In the genomic region with DNA sequence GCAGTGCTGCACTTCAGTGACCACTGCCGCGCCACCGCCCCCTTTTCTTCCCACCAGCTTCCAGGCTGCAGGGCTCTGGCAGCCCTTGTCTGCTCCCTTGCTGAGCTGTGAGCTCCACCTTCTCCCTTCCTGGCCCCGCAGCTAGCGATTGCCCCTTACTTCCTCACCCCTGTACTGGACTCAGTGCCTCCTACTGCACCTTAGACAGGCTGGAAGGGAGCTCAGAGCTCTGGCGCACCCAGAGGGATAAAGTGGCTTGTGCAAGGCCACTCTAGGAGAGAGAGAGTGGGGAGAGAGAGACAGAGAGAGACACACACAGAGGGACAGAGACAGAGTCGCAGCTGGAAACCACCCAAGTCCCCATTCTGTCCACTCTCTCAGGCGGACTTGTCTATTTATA, we compare ENCODE assay signal across 13 cellular contexts. TPM values are rescaled to one million over a fixed set of nuclear protein-coding genes. Genes with fewer than 3 reads are reported as not detected.
DNase-seq lines count a peak whose midpoint lies in the region; ATAC-seq, FAIRE-seq and TF ChIP-seq lines count a peak whose summit lies in the region.
"Had no signal": no experiment of that assay in that cellular context is flagged by ENCODE, and none has a peak within 500 bp of the region (broad histone marks: within the 10 kb centered on the region; RNA-seq: fewer than 3 reads in every experiment).

No MANE protein-coding gene starts in this region.

- peaks cover 0 to 67% of the 10 kb centered on the region in 2 experiments; a peak in 3 of 4 replicates for H3K4me1 ChIP-seq in SK-N-SH (ENCODE audit: control insufficient read depth in 1 of 2, insufficient read depth in 2 of 2, low read depth in 1 of 2, low read length in 1 of 2)
- H3K4me1 ChIP-seq in heart right ventricle = peaks cover 10 to 77% (median 47%) of the 10 kb centered on the region in 9 donors
- H3K4me1 ChIP-seq in psoas muscle = peaks cover 20% of the 10 kb centered on the region

- peak; percentile 41 for TF ChIP-seq RAD21 in SK-N-SH (IDR thresholded peaks at IDR 0.05; ENCODE audit: low read length)

- H2AFZ ChIP-seq in SK-N-SH (ENCODE audit: low read depth) = no peak overlapping the region

- 51% methylated on average over 8 of the region's 8 CpGs for WGBS in SK-N-SH (ENCODE audit: low lambda C conversion rate)
- 22 to 42% methylated on average over 8 of the region's 8 CpGs for WGBS in heart right ventricle, 2 donors
- 41 to 53% (median 47%) methylated on average over 8 of the region's 8 CpGs for WGBS in psoas muscle, 3 donors

- H3K9me2 ChIP-seq in SK-N-SH = no peaks in the 10 kb centered on the region

- peak overlapping the region; percentile 25 to 100; a peak in 3 of 4 replicates for H3K27ac ChIP-seq in SK-N-SH (ENCODE audit: low read depth in 2 of 2, low read length in 1 of 2)
- peak overlapping the region in 9 of 10 donors; percentile 17 to 86 (median 64) for H3K27ac ChIP-seq in heart right ventricle
- H3K27ac ChIP-seq in psoas muscle = no peak overlapping the region
- H3K27ac ChIP-seq: SK-N-MC had no signal

- no peak overlapping the region for H3K4me2 ChIP-seq in SK-N-SH

- POLR2A ChIA-PET in SK-N-SH (lab: Yijun Ruan, JAX) = interaction anchor here (1.0 to 3.8 kb wide), 6 partner anchors 86 to 623 kb away, joined by 3 to 28 read pairs (median 4); no protein-coding TSS in a partner anchor

- no peaks in the 10 kb centered on the region for H4K20me1 ChIP-seq in SK-N-SH (ENCODE audit: insufficient read depth)

- intact Hi-C loops in heart right ventricle (cut with DNase I) = loop anchor here in 7 of 10 donors (2.0 to 10.0 kb wide), 8 partner anchors 87 to 323 kb away; a partner anchor contains a TSS
- intact Hi-C loops in psoas muscle (cut with DNase I) = loop anchor here (10.0 kb wide), 1 partner anchor 153 kb away; no protein-coding TSS in a partner anchor

- H3K4me1 Mint-ChIP-seq in activated T-cell treated with anti-CD3 and anti-CD28 coated beads, Interleukin-2, amount 50 U/mL, for 72 hours (ENCODE audit: low read depth) = no peaks in the 10 kb centered on the region

- ATAC-seq in heart right ventricle = peak; percentile 76 to 92 (median 86)
- ATAC-seq in psoas muscle = peak; percentile 70 to 86 (median 84)
- no peak for ATAC-seq in activated T-cell treated with anti-CD3 and anti-CD28 coated beads, Interleukin-2, amount 50 U/mL, for 72 hours (replicated peaks in 1 of 2)

- H3K9me3 ChIP-seq in SK-N-SH (no peaks in the 10 kb centered on the region), heart right ventricle (no peaks in the 10 kb centered on the region), psoas muscle (no peaks in the 10 kb centered on the region)

- DNase-seq in H7 = peak; percentile 62
- DNase-seq in SK-N-SH = peak; percentile 60
- peak; percentile 57 to 82 for DNase-seq in heart right ventricle
- peak; percentile 14 to 60 for DNase-seq in psoas muscle
- DNase-seq in activated naive CD4-positive, alpha-beta T cell treated with anti-CD3 and anti-CD28 coated beads, Interleukin-2, amount 50 U/mL, for 16 hours = no peak
- no peak for DNase-seq in activated T-cell treated with anti-CD3 and anti-CD28 coated beads, Interleukin-2, amount 50 U/mL, for 72 hours
- no peak for DNase-seq in activated CD4-positive, alpha-beta T cell treated with anti-CD3 and anti-CD28 coated beads, Interleukin-2, amount 50 U/mL, for 1 hour
- DNase-seq in HTR-8/SVneo (ENCODE audit: insufficient read length, low spot score) = no peak
- DNase-seq: foreskin melanocyte; stimulated activated CD4-positive, alpha-beta T cell treated with anti-CD3 and anti-CD28 coated beads, Interleukin-2, amount 100 ng/mL, for 48 hours had no signal

- H3K36me3 ChIP-seq in H7 (replicated peaks; ENCODE audit: control insufficient read depth, insufficient read depth, low read length) (peaks cover 27% of the 10 kb centered on the region), SK-N-SH (replicated peaks in 1 of 2; ENCODE audit: control insufficient read depth in 1 of 2, insufficient read depth in 2 of 2, low read length in 1 of 2) (peaks cover 0 to 17% of the 10 kb centered on the region in 2 experiments), heart right ventricle (peaks cover 0 to 21% (median 3%) of the 10 kb centered on the region in 9 donors), psoas muscle (ENCODE audit: insufficient read depth in 1 of 2, low read depth in 1 of 2) (peaks cover 0 to 3% of the 10 kb centered on the region in 2 donors)

- peaks cover 4 to 8% of the 10 kb centered on the region in 2 donors for H3K36me3 Mint-ChIP-seq in activated T-cell treated with anti-CD3 and anti-CD28 coated beads, Interleukin-2, amount 50 U/mL, for 72 hours (ENCODE audit: insufficient read depth in 2 of 2)

- H3F3A ChIP-seq in SK-N-SH (replicated peaks; ENCODE audit: insufficient read depth) = peaks cover 9% of the 10 kb centered on the region

- H3K27me3 ChIP-seq in H7 (ENCODE audit: control insufficient read depth, insufficient read depth, low read length) = no peaks in the 10 kb centered on the region
- no peaks in the 10 kb centered on the region for H3K27me3 ChIP-seq in SK-N-SH (ENCODE audit: insufficient read depth)
- H3K27me3 ChIP-seq in heart right ventricle = peaks cover 0 to 5% (median 0%) of the 10 kb centered on the region in 7 donors
- H3K27me3 ChIP-seq in psoas muscle (ENCODE audit: insufficient read depth in 3 of 3, low read length in 2 of 3) = no peaks in the 10 kb centered on the region

- H3K4me3 Mint-ChIP-seq in activated T-cell treated with anti-CD3 and anti-CD28 coated beads, Interleukin-2, amount 50 U/mL, for 72 hours = no peak overlapping the region

- no peak overlapping the region for H3K4me3 ChIP-seq in H7 (ENCODE audit: insufficient read depth, low read depth, low read length)
- H3K4me3 ChIP-seq in SK-N-SH (ENCODE audit: low read depth in 2 of 2, low read length in 1 of 2) = no peak overlapping the region
- H3K4me3 ChIP-seq in heart right ventricle = peak overlapping the region in 1 of 10 donors; percentile 0
- no peak overlapping the region for H3K4me3 ChIP-seq in psoas muscle
- H3K4me3 ChIP-seq: SK-N-MC had no signal

- no peaks in the 10 kb centered on the region for H3K79me2 ChIP-seq in SK-N-SH (ENCODE audit: insufficient read depth)

- H3K9me3 Mint-ChIP-seq in activated T-cell treated with anti-CD3 and anti-CD28 coated beads, Interleukin-2, amount 50 U/mL, for 72 hours = no peaks in the 10 kb centered on the region

- no peak for FAIRE-seq in HTR-8/SVneo (lab: Jason Lieb, UNC)
- FAIRE-seq: H54, urothelium cell line had no signal

- peaks cover 5% of the 10 kb centered on the region for H3K27me3 Mint-ChIP-seq in activated T-cell treated with anti-CD3 and anti-CD28 coated beads, Interleukin-2, amount 50 U/mL, for 72 hours (ENCODE audit: low read depth)

- H3K27ac Mint-ChIP-seq in activated T-cell treated with anti-CD3 and anti-CD28 coated beads, Interleukin-2, amount 50 U/mL, for 72 hours = no peak overlapping the region

- no peak; a peak in 1 of 4 replicates for TF ChIP-seq EP300 in SK-N-SH (IDR thresholded peaks at IDR 0.05; ENCODE audit: borderline replicate concordance in 1 of 2, low read depth in 1 of 2, low read length in 1 of 2)

- TF ChIP-seq CTCF in SK-N-SH (IDR thresholded peaks at IDR 0.05) = no peak
- peak in 6 of 9 donors; percentile 10 to 48 (median 32) for TF ChIP-seq CTCF in heart right ventricle (IDR thresholded peaks at IDR 0.05)
- no peak for TF ChIP-seq CTCF in psoas muscle (IDR thresholded peaks at IDR 0.05)

- no peak overlapping the region for H3K9ac ChIP-seq in SK-N-SH

- CTCF ChIA-PET in SK-N-SH (lab: Yijun Ruan, JAX) = interaction anchor here (0.7 to 5.1 kb wide), 13 partner anchors 14 to 1366 kb away, joined by 3 to 55 read pairs (median 4); no protein-coding TSS in a partner anchor

TF ChIP-seq in SK-N-SH, 30 proteins besides CTCF, POLR2A, EP300 and RAD21 (continues in another document):
- TF ChIP-seq, protein P1, sequence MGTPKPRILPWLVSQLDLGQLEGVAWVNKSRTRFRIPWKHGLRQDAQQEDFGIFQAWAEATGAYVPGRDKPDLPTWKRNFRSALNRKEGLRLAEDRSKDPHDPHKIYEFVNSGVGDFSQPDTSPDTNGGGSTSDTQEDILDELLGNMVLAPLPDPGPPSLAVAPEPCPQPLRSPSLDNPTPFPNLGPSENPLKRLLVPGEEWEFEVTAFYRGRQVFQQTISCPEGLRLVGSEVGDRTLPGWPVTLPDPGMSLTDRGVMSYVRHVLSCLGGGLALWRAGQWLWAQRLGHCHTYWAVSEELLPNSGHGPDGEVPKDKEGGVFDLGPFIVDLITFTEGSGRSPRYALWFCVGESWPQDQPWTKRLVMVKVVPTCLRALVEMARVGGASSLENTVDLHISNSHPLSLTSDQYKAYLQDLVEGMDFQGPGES (IDR thresholded peaks at IDR 0.05; ENCODE audit: low read depth, low read length) = no peak
- TF ChIP-seq TAF1 (IDR thresholded peaks at IDR 0.05; ENCODE audit: borderline replicate concordance, low read depth, low read length) = no peak
- no peak for TF ChIP-seq SIN3A (IDR thresholded peaks at IDR 0.05; ENCODE audit: borderline replicate concordance, low read depth, low read length)
- no peak for TF ChIP-seq FOSL2 (IDR thresholded peaks at IDR 0.05; ENCODE audit: borderline replicate concordance, low read depth)
- no peak for TF ChIP-seq POLR2AphosphoS5 (IDR thresholded peaks at IDR 0.05; ENCODE audit: low read depth, low read length)
- TF ChIP-seq RFX5 (IDR thresholded peaks at IDR 0.05; ENCODE audit: low read length) = no peak
- TF ChIP-seq EZH2phosphoT487 (IDR thresholded peaks at IDR 0.05; ENCODE audit: borderline replicate concordance, low read depth) = no peak
- no peak for TF ChIP-seq TCF12 (IDR thresholded peaks at IDR 0.05)
- TF ChIP-seq RCOR1 (IDR thresholded peaks at IDR 0.05; ENCODE audit: low read length) = 0 out of 2 replicates have a peak, but pooled peaks have one; percentile 10
- TF ChIP-seq YY1 (IDR thresholded peaks at IDR 0.05; ENCODE audit: low read depth) = no peak
- no peak for TF ChIP-seq TEAD4 (IDR thresholded peaks at IDR 0.05; ENCODE audit: borderline replicate concordance, insufficient read depth)
- peak; percentile 19; the same call in 1 of the 2 replicates for TF ChIP-seq SMC3 (IDR thresholded peaks at IDR 0.05; ENCODE audit: low read depth, low read length)
- TF ChIP-seq GABPA (IDR thresholded peaks at IDR 0.05; ENCODE audit: low read depth) = no peak
- TF ChIP-seq MXI1 (IDR thresholded peaks at IDR 0.05; ENCODE audit: low read depth, low read length) = 0 out of 2 replicates have a peak, but pooled peaks have one; percentile 26
- TF ChIP-seq CHD2 (IDR thresholded peaks at IDR 0.05; ENCODE audit: low read length, partially characterized antibody) = peak; percentile 31

RNA-seq across cellular contexts. Expression of a gene that starts 6.0 kb away (rescaled TPM):
- 20.6 and 32.4 TPM in 2 replicates for total RNA-seq in H7 (2014; rRNA removed; shearing (Covaris generic))
- polyA plus RNA-seq in SK-N-SH (2012; rRNA removed) (0.54 and 1.2 TPM in 2 replicates), heart right ventricle (1 to 10 TPM; 3.4 to 5.0 TPM), psoas muscle (under 1 TPM; 0.08 to 0.40 (median 0.09) TPM)
- polyA plus RNA-seq in SK-N-SH (2012; cell fraction: cytosol; rRNA removed) = 1.3 and 2.6 TPM in 2 replicates
- polyA plus RNA-seq in SK-N-SH (2012; cell fraction: nucleus; rRNA removed) = 0.52 and 0.69 TPM in 2 replicates
- total RNA-seq in heart right ventricle (10 to 100 TPM in 1 of 10 donors, 1 to 10 TPM in 9; 1.2 to 16.5 (median 6.1) TPM), psoas muscle (1 to 10 TPM in 1 of 4 donors, under 1 TPM in 2, not detected in 1; 0.26 to 1.8 (median 0.40) TPM)
- 1 to 10 TPM in 1 of 2 donors, under 1 TPM in 1; 0.48 to 1.4 TPM for total RNA-seq in activated T-cell treated with anti-CD3 and anti-CD28 coated beads, Interleukin-2, amount 50 U/mL, for 72 hours

Comparison
In these comparisons a context has a peak if more than half of its experiments do, and no peak if none do; other contexts are left out.
1. DNase-seq: peak in H7 (single experiment), SK-N-SH (single experiment), heart right ventricle (2 of 2) and psoas muscle (2 of 2); none in activated naive CD4-positive, alpha-beta T cell treated with anti-CD3 and anti-CD28 coated beads, Interleukin-2, amount 50 U/mL, for 16 hours (single experiment), activated T-cell treated with anti-CD3 and anti-CD28 coated beads, Interleukin-2, amount 50 U/mL, for 72 hours (0 of 2), activated CD4-positive, alpha-beta T cell treated with anti-CD3 and anti-CD28 coated beads, Interleukin-2, amount 50 U/mL, for 1 hour (single experiment) and HTR-8/SVneo (single experiment).
2. CTCF ChIP-seq: peak in heart right ventricle (6 of 9); none in SK-N-SH (single experiment) and psoas muscle (single experiment).
3. ATAC-seq: peak in heart right ventricle (8 of 8) and psoas muscle (4 of 4); none in activated T-cell treated with anti-CD3 and anti-CD28 coated beads, Interleukin-2, amount 50 U/mL, for 72 hours (0 of 2).